ENCODE assay signal across 10 cellular contexts in genomic region chr12:27246774-27247173, GRCh38. TPM values are rescaled to one million over a fixed set of nuclear protein-coding genes. Genes with fewer than 3 reads are reported as not detected.
A peak's percentile ranks its signal among the peaks of the same experiment; 100 is the strongest.
DNase-seq lines count a peak whose midpoint lies in the region; ATAC-seq and TF ChIP-seq lines count a peak whose summit lies in the region.
"Had no signal": no experiment of that assay in that cellular context is flagged by ENCODE, and none has a peak within 500 bp of the region (broad histone marks: within the 10 kb centered on the region; RNA-seq: fewer than 3 reads in every experiment).

No MANE protein-coding gene starts in this region.

- H3K4me3 ChIP-seq in RWPE2 (ENCODE audit: severe bottlenecking): no peak overlapping the region
- peak overlapping the region; percentile 19 for H3K4me3 ChIP-seq in fibroblast of villous mesenchyme (ENCODE audit: low read depth, low read length)

- 0 out of 3 replicates have a peak, but pooled peaks have one; percentile 7 for ATAC-seq in RWPE2 (ENCODE audit: low read depth)
- ATAC-seq in stimulated activated naive B cell treated with anti-CD40 and anti-IgM and Interleukin-4, amounts not matched to agents 10 μg/mL and 1 μg/mL and 100 μg/mL, for 72 hours (replicated peaks): no peak

- peaks cover 31% of the 10 kb centered on the region for H3K4me1 Mint-ChIP-seq in activated CD4-positive, alpha-beta T cell treated with anti-CD3 and anti-CD28 coated beads, Interleukin-2, amount 10 ng/mL, durations not matched to agents 24 days and 14 days
- H3K4me1 Mint-ChIP-seq in activated CD4-positive, alpha-beta T cell treated with anti-CD3 and anti-CD28 coated beads, Interleukin-2, amount 10 ng/mL, durations not matched to agents 7 days and 5 days: peaks cover 31% of the 10 kb centered on the region
- peaks cover 26 to 56% of the 10 kb centered on the region in 2 donors for H3K4me1 Mint-ChIP-seq in stimulated activated naive B cell treated with anti-CD40 and anti-IgM and Interleukin-4, amounts not matched to agents 10 μg/mL and 1 μg/mL and 100 μg/mL, for 72 hours

- H3K27me3 ChIP-seq in RWPE2 (ENCODE audit: insufficient read depth, poor library complexity, severe bottlenecking): no peaks in the 10 kb centered on the region

- no peak overlapping the region for H3K27ac Mint-ChIP-seq in activated CD4-positive, alpha-beta T cell treated with anti-CD3 and anti-CD28 coated beads, Interleukin-2, amount 10 ng/mL, durations not matched to agents 24 days and 14 days
- H3K27ac Mint-ChIP-seq in activated CD4-positive, alpha-beta T cell treated with anti-CD3 and anti-CD28 coated beads, Interleukin-2, amount 10 ng/mL, durations not matched to agents 7 days and 5 days: no peak overlapping the region
- no peak overlapping the region for H3K27ac Mint-ChIP-seq in stimulated activated naive B cell treated with anti-CD40 and anti-IgM and Interleukin-4, amounts not matched to agents 10 μg/mL and 1 μg/mL and 100 μg/mL, for 72 hours

- H3K36me3 ChIP-seq in RWPE2 (ENCODE audit: low read depth): no peaks in the 10 kb centered on the region

- peak overlapping the region; percentile 12 for H3K4me3 Mint-ChIP-seq in activated CD4-positive, alpha-beta T cell treated with anti-CD3 and anti-CD28 coated beads, Interleukin-2, amount 10 ng/mL, durations not matched to agents 24 days and 14 days
- no peak overlapping the region for H3K4me3 Mint-ChIP-seq in activated CD4-positive, alpha-beta T cell treated with anti-CD3 and anti-CD28 coated beads, Interleukin-2, amount 10 ng/mL, durations not matched to agents 7 days and 5 days
- peak overlapping the region; percentile 67 to 70 for H3K4me3 Mint-ChIP-seq in stimulated activated naive B cell treated with anti-CD40 and anti-IgM and Interleukin-4, amounts not matched to agents 10 μg/mL and 1 μg/mL and 100 μg/mL, for 72 hours

- H3K9me3 ChIP-seq in RWPE2 (ENCODE audit: severe bottlenecking): no peaks in the 10 kb centered on the region

- H3K36me3 Mint-ChIP-seq in activated CD4-positive, alpha-beta T cell treated with anti-CD3 and anti-CD28 coated beads, Interleukin-2, amount 10 ng/mL, durations not matched to agents 24 days and 14 days (ENCODE audit: low read depth): peaks cover 7% of the 10 kb centered on the region
- H3K36me3 Mint-ChIP-seq in activated CD4-positive, alpha-beta T cell treated with anti-CD3 and anti-CD28 coated beads, Interleukin-2, amount 10 ng/mL, durations not matched to agents 7 days and 5 days (ENCODE audit: low read depth): peaks cover 13% of the 10 kb centered on the region
- H3K36me3 Mint-ChIP-seq in stimulated activated naive B cell treated with anti-CD40 and anti-IgM and Interleukin-4, amounts not matched to agents 10 μg/mL and 1 μg/mL and 100 μg/mL, for 72 hours: peaks cover 34 to 53% of the 10 kb centered on the region in 2 donors

- POLR2A ChIA-PET in activated CD4-positive, alpha-beta T cell treated with anti-CD3 and anti-CD28 coated beads, Interleukin-2, amount 10 ng/mL, durations not matched to agents 7 days and 5 days (lab: Charles Lee): no interaction called here

- intact Hi-C loops in activated CD4-positive, alpha-beta T cell treated with anti-CD3 and anti-CD28 coated beads, Interleukin-2, amount 10 ng/mL, durations not matched to agents 24 days and 14 days (cut with micrococcal nuclease): loop anchor here (5.0 kb wide), 1 partner anchor 414 kb away; the partner anchor contains the start of gene ITPR2

- TF ChIP-seq CTCF in RWPE2 (IDR thresholded peaks at IDR 0.05; ENCODE audit: poor library complexity, severe bottlenecking) (no peak), fibroblast of villous mesenchyme (IDR thresholded peaks at IDR 0.05; ENCODE audit: insufficient read depth, low read depth, low read length) (no peak)

- H3K27me3 Mint-ChIP-seq in activated CD4-positive, alpha-beta T cell treated with anti-CD3 and anti-CD28 coated beads, Interleukin-2, amount 10 ng/mL, durations not matched to agents 24 days and 14 days: no peaks in the 10 kb centered on the region
- no peaks in the 10 kb centered on the region for H3K27me3 Mint-ChIP-seq in activated CD4-positive, alpha-beta T cell treated with anti-CD3 and anti-CD28 coated beads, Interleukin-2, amount 10 ng/mL, durations not matched to agents 7 days and 5 days
- no peaks in the 10 kb centered on the region for H3K27me3 Mint-ChIP-seq in stimulated activated naive B cell treated with anti-CD40 and anti-IgM and Interleukin-4, amounts not matched to agents 10 μg/mL and 1 μg/mL and 100 μg/mL, for 72 hours

- CTCF ChIA-PET in activated CD4-positive, alpha-beta T cell treated with anti-CD3 and anti-CD28 coated beads, Interleukin-2, amount 10 ng/mL, durations not matched to agents 7 days and 5 days (lab: Charles Lee): no interaction called here

- DNase-seq in activated CD4-positive, alpha-beta T cell treated with anti-CD3 and anti-CD28 coated beads, Interleukin-2, amount 10 ng/mL, durations not matched to agents 24 days and 14 days: no peak
- DNase-seq in activated CD4-positive, alpha-beta T cell treated with anti-CD3 and anti-CD28 coated beads, Interleukin-2, amount 10 ng/mL, durations not matched to agents 7 days and 5 days: no peak
- no peak for DNase-seq in RWPE2 (ENCODE audit: low spot score)
- DNase-seq in fibroblast of villous mesenchyme (ENCODE audit: low read depth): peak; percentile 18
- DNase-seq in stimulated activated naive B cell treated with anti-CD40 and anti-IgM and Interleukin-4, amounts not matched to agents 10 μg/mL and 1 μg/mL and 100 μg/mL, for 72 hours: no peak
- no peak for DNase-seq in activated gamma-delta T cell treated with Interleukin-2 at 50 U/mL for 16 hours
- no peak for DNase-seq in NCI-H187 treated with DMSO at 0.1 percent for 48 hours (lab: John Stamatoyannopoulos, UW)
- no peak for DNase-seq in SW 1271 (lab: John Stamatoyannopoulos, UW)
- DNase-seq: KBM-7, NCI-H510A treated with DMSO at 0.1 percent for 48 hours had no signal

- H3K27ac ChIP-seq in RWPE2 (ENCODE audit: poor library complexity, severe bottlenecking): no peak overlapping the region

- H3K9me3 Mint-ChIP-seq in activated CD4-positive, alpha-beta T cell treated with anti-CD3 and anti-CD28 coated beads, Interleukin-2, amount 10 ng/mL, durations not matched to agents 24 days and 14 days: no peaks in the 10 kb centered on the region
- H3K9me3 Mint-ChIP-seq in activated CD4-positive, alpha-beta T cell treated with anti-CD3 and anti-CD28 coated beads, Interleukin-2, amount 10 ng/mL, durations not matched to agents 7 days and 5 days: peaks cover 6% of the 10 kb centered on the region
- H3K9me3 Mint-ChIP-seq in stimulated activated naive B cell treated with anti-CD40 and anti-IgM and Interleukin-4, amounts not matched to agents 10 μg/mL and 1 μg/mL and 100 μg/mL, for 72 hours: peaks cover 0 to 2% of the 10 kb centered on the region in 2 donors

- peaks cover 11% of the 10 kb centered on the region for H3K4me1 ChIP-seq in RWPE2 (ENCODE audit: insufficient read depth, poor library complexity, severe bottlenecking)

RNA-seq across cellular contexts. Expression of gene STK38L, which starts 2.7 kb away (rescaled TPM):
- 22.8 and 23.0 TPM in 2 replicates for total RNA-seq in activated CD4-positive, alpha-beta T cell treated with anti-CD3 and anti-CD28 coated beads, Interleukin-2, amount 10 ng/mL, durations not matched to agents 24 days and 14 days
- 10 to 100 TPM; 18.2 to 20.4 TPM for total RNA-seq in activated CD4-positive, alpha-beta T cell treated with anti-CD3 and anti-CD28 coated beads, Interleukin-2, amount 10 ng/mL, durations not matched to agents 7 days and 5 days
- total RNA-seq in fibroblast of villous mesenchyme: 38.9 and 57.7 TPM in 2 replicates
